ENCODE assay signal across 1 cellular context in the genomic region with DNA sequence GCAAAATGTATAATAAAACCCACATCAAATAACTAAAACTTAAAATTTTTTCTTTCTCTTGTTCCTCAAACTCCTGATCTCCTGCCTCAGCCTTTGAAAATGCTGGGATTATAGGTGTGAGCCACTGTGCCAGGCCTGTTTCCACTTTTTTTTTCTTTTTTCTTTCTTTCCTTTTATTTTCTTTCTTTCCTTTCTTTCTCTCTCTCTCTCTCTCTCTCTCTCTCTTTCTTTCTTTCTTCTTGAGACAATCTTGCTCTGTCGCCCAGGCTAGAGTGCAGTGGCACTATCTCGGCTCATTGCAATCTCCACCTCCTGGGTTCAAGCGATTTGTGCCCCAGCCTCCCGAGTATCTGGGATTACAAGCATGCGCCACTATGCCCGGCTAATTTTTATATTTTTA.
TF ChIP-seq lines count a peak whose summit lies in the region.

No MANE protein-coding gene starts in this region.

TF ChIP-seq in HEK293, 187 proteins besides CTCF, POLR2A, EP300 and RAD21 (continued from another document):
- no peak for TF ChIP-seq ZNF174 (tag by site-specific recombination; IDR thresholded peaks at IDR 0.05)
